Comparison of ENCODE assay signal across 10 cellular contexts in genomic region chr17:56125830-56126819, GRCh38. TPM values are rescaled to one million over a fixed set of nuclear protein-coding genes. Genes with fewer than 3 reads are reported as not detected.
A peak's percentile ranks its signal among the peaks of the same experiment; 100 is the strongest.
DNase-seq lines count a peak whose midpoint lies in the region; ATAC-seq and TF ChIP-seq lines count a peak whose summit lies in the region.
"Had no signal": no experiment of that assay in that cellular context is flagged by ENCODE, and none has a peak within 500 bp of the region (broad histone marks: within the 10 kb centered on the region; RNA-seq: fewer than 3 reads in every experiment).

No MANE protein-coding gene starts in this region.

- H3K4me1 ChIP-seq in SJSA1 (replicated peaks) (peaks cover 16% of the 10 kb centered on the region), tibial nerve (peaks cover 0 to 4% (median 0%) of the 10 kb centered on the region in 4 donors)
- H3K4me1 ChIP-seq: upper lobe of left lung had no signal

- no peaks in the 10 kb centered on the region for H3K9me3 ChIP-seq in SJSA1 (replicated peaks)
- H3K9me3 ChIP-seq in tibial nerve: no peaks in the 10 kb centered on the region
- H3K9me3 ChIP-seq: upper lobe of left lung had no signal

- no peak overlapping the region for H3K4me3 ChIP-seq in SJSA1
- H3K4me3 ChIP-seq in tibial nerve: no peak overlapping the region
- H3K4me3 ChIP-seq: upper lobe of left lung had no signal

- peak in 1 of 2 donors; percentile 47 for TF ChIP-seq EP300 in tibial nerve (IDR thresholded peaks at IDR 0.05)

- H3K27me3 Mint-ChIP-seq in glutamatergic neuron (ENCODE audit: unreplicated experiment): peaks cover 2% of the 10 kb centered on the region
- H3K27me3 Mint-ChIP-seq in natural killer cell (ENCODE audit: low read depth in 2 of 2): peaks cover 0 to 3% of the 10 kb centered on the region in 2 donors
- H3K27me3 Mint-ChIP-seq: IgD-negative memory B cell had no signal

- intact Hi-C loops in natural killer cell (cut with micrococcal nuclease): no loop called here

- TF ChIP-seq CTCF in glutamatergic neuron (IDR thresholded peaks at IDR 0.05; ENCODE audit: partially characterized antibody, unreplicated experiment) (peak; percentile 61), tibial nerve (IDR thresholded peaks at IDR 0.05) (peak in 3 of 5 experiments; percentile 17 to 37 (median 33)), natural killer cell (IDR thresholded peaks at IDR 0.05) (no peak)

- H3K27ac ChIP-seq in SJSA1 (peak overlapping the region; percentile 44), tibial nerve (peak overlapping the region in 1 of 4 donors; percentile 17)
- H3K27ac ChIP-seq: upper lobe of left lung had no signal

- H3K36me3 ChIP-seq in SJSA1: no peaks in the 10 kb centered on the region
- no peaks in the 10 kb centered on the region for H3K36me3 ChIP-seq in tibial nerve
- H3K36me3 ChIP-seq: upper lobe of left lung had no signal

- peaks cover 11% of the 10 kb centered on the region for H3K4me1 Mint-ChIP-seq in glutamatergic neuron (ENCODE audit: low read depth, unreplicated experiment)
- no peaks in the 10 kb centered on the region for H3K4me1 Mint-ChIP-seq in natural killer cell
- H3K4me1 Mint-ChIP-seq: IgD-negative memory B cell had no signal

- TF ChIP-seq POLR2A in tibial nerve (IDR thresholded peaks at IDR 0.05): no peak

- H3K36me3 Mint-ChIP-seq in glutamatergic neuron (ENCODE audit: unreplicated experiment): no peaks in the 10 kb centered on the region
- H3K36me3 Mint-ChIP-seq in natural killer cell: no peaks in the 10 kb centered on the region
- H3K36me3 Mint-ChIP-seq: IgD-negative memory B cell had no signal

- ATAC-seq in natural killer cell (no peak), GM21529 (IDR thresholded peaks at IDR 0.05; ENCODE audit: unreplicated experiment) (no peak)

- DNase-seq in D341Med (ENCODE audit: low spot score) (peak; percentile 79), HK-2 (ENCODE audit: unreplicated experiment) (peak; percentile 0), SJSA1 (ENCODE audit: low read depth in 1 of 2, low spot score in 2 of 2) (peak; percentile 90 to 99), glutamatergic neuron (peak; percentile 24), tibial nerve (ENCODE audit: low spot score in 2 of 2) (peak in 1 of 2 donors; percentile 46), natural killer cell (no peak)
- DNase-seq in effector CD8-positive, alpha-beta T cell (lab: John Stamatoyannopoulos, UW): no peak

- 39 to 44% methylated on average over 14 of the region's 14 CpGs for WGBS in tibial nerve, 2 donors

- no peaks in the 10 kb centered on the region for H3K9me3 Mint-ChIP-seq in glutamatergic neuron (ENCODE audit: unreplicated experiment)
- no peaks in the 10 kb centered on the region for H3K9me3 Mint-ChIP-seq in natural killer cell
- H3K9me3 Mint-ChIP-seq: IgD-negative memory B cell had no signal

- H3K27me3 ChIP-seq in SJSA1 (replicated peaks) (no peaks in the 10 kb centered on the region), tibial nerve (no peaks in the 10 kb centered on the region)
- H3K27me3 ChIP-seq: upper lobe of left lung had no signal

- H3K27ac Mint-ChIP-seq in glutamatergic neuron (ENCODE audit: unreplicated experiment): no peak overlapping the region
- H3K27ac Mint-ChIP-seq in natural killer cell: no peak overlapping the region
- H3K27ac Mint-ChIP-seq: IgD-negative memory B cell had no signal

- no peak overlapping the region for H3K4me3 Mint-ChIP-seq in glutamatergic neuron (ENCODE audit: unreplicated experiment)
- H3K4me3 Mint-ChIP-seq in natural killer cell: no peak overlapping the region
- H3K4me3 Mint-ChIP-seq: IgD-negative memory B cell had no signal

RNA-seq across cellular contexts. Expression of gene ANKFN1, which starts 27.1 kb away (rescaled TPM):
- total RNA-seq in SJSA1 (2014; rRNA removed; shearing (Covaris generic)): 0.32 TPM in 1 of 2 replicates, not detected in the other
- 0.96 TPM for total RNA-seq in glutamatergic neuron (ENCODE audit: unreplicated experiment)
- 1 to 10 TPM in 2 of 4 donors, under 1 TPM in 1, not detected in 1; 0.63 to 6.5 (median 2.1) TPM for total RNA-seq in tibial nerve
- not detected for total RNA-seq in natural killer cell

Comparison
In these comparisons a context has a peak if more than half of its experiments do, and no peak if none do; other contexts are left out.
1. DNase-seq: peak in D341Med (single experiment), HK-2 (single experiment), SJSA1 (2 of 2) and glutamatergic neuron (single experiment); none in natural killer cell (single experiment) and effector CD8-positive, alpha-beta T cell (single experiment).